8 cellular contexts compared by ENCODE assay signal in the genomic region with DNA sequence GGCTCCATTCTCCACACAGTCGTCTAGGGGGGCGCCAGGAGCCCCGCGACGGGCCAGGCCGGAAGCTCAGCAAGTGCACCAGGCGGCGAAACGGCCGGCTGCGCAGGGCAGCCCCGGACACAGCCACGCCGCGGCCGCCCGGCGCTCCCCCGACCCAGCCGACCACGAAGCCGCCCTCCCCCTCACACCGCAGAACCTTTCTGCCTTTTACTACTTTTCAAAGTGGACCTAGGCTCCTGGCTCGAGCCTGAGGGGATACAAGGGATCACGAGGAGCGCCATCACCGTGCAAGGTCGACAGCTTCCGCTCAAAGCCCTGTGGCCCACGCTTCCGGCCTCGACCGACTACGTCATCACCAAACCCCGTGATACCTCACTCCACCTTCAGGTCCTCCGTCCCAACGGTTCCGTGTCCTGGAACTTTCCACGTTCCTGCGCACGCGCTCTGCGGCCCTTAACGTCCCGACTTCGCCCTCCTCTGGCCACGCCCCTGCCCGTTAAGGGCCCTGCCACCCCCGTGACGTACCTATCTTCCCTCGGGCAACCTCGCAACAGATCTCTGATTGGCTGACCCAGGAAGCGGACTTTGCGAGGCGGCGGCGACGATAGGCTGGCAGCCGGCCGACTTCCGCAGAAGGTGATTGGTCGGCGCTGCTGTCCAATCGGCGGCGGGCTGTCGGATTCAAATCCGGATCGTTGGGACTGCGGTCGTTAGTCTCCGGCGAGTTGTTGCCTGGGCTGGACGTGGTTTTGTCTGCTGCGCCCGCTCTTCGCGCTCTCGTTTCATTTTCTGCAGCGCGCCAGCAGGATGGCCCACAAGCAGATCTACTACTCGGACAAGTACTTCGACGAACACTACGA. TPM values are rescaled to one million over a fixed set of nuclear protein-coding genes. Genes with fewer than 3 reads are reported as not detected.
DNase-seq lines count a peak whose midpoint lies in the region; ATAC-seq and TF ChIP-seq lines count a peak whose summit lies in the region.

A gene (plus strand): TSS at position 710 of the 860 bp plus-strand sequence. CDS start 98 bp downstream, at position 808.

- TF ChIP-seq EP300 in Ishikawa (IDR thresholded peaks at IDR 0.05; ENCODE audit: borderline replicate concordance), result peak; percentile 61; the same call in 1 of the 2 replicates

- peak within 1 kb of the TSS; percentile 65 for H2AFZ ChIP-seq in PC-3 (ENCODE audit: low read length)

- peaks cover 27% of the 10 kb centered on the region for H3K4me1 ChIP-seq in PC-3 (ENCODE audit: insufficient read depth, low read length)
- H3K4me1 ChIP-seq in mononuclear cell (ENCODE audit: insufficient read depth, low read length), result peaks cover 35% of the 10 kb centered on the region

- intact Hi-C loops in PC-3 (cut with micrococcal nuclease), result loop anchor here (10.0 kb wide), 1 partner anchor 776 kb away; a partner anchor contains a TSS

- no TSS peak for BruUV-seq in PC-3 (replicated peaks; lab: Mats Ljungman, UMichigan)

- H3K27me3 ChIP-seq in PC-3 (ENCODE audit: low read length) (no peaks in the 10 kb centered on the region), mononuclear cell (ENCODE audit: insufficient read depth, low read length) (no peaks in the 10 kb centered on the region)

- H3K9me2 ChIP-seq in PC-3 (replicated peaks; ENCODE audit: low read length), result no peaks in the 10 kb centered on the region

- no peak for TF ChIP-seq RAD21 in Ishikawa (IDR thresholded peaks at IDR 0.05; ENCODE audit: low read depth)

- peak within 1 kb of the TSS; percentile 93 for H3K4me2 ChIP-seq in PC-3 (ENCODE audit: low read length)

- DNase-seq in DMS114 treated with DMSO at 0.1 percent for 48 hours (lab: John Stamatoyannopoulos, UW; ENCODE audit: unreplicated experiment) (peak; percentile 96), PC-3 (peak; percentile 99), activated T-cell treated with anti-CD3 and anti-CD28 coated beads for 48 hours (ENCODE audit: low read depth) (peak; percentile 99), epithelial cell of esophagus (ENCODE audit: low read depth) (peak; percentile 100)
- DNase-seq in stimulated activated CD8-positive, alpha-beta memory T cell treated with anti-CD3 and anti-CD28 coated beads, Interleukin-4, amount 100 ng/mL, for 1 hour (ENCODE audit: low read depth in 2 of 2, low spot score in 1 of 2), result peak; percentile 99 to 100

- POLR2A ChIA-PET in PC-3 (lab: Charles Lee; ENCODE audit: unreplicated experiment), result no interaction called here

- no peaks in the 10 kb centered on the region for H3K9me3 ChIP-seq in PC-3 (ENCODE audit: low read length)
- no peaks in the 10 kb centered on the region for H3K9me3 ChIP-seq in mononuclear cell (ENCODE audit: low read depth, low read length)

- H3K4me3 ChIP-seq in PC-3 (ENCODE audit: low read length) (peak within 1 kb of the TSS; percentile 85), epithelial cell of esophagus (ENCODE audit: low read length) (peak within 1 kb of the TSS; percentile 85), mononuclear cell (ENCODE audit: low read length) (peak within 1 kb of the TSS; percentile 72)

- peaks cover 22% of the 10 kb centered on the region; the same call in 1 of the 2 replicates for H3K36me3 ChIP-seq in PC-3 (ENCODE audit: low read depth, low read length)

- peak; percentile 90 for ATAC-seq in GM21576 (IDR thresholded peaks at IDR 0.05; ENCODE audit: unreplicated experiment)
- peak; percentile 89 for ATAC-seq in PC-3

- H3K79me2 ChIP-seq in PC-3 (ENCODE audit: low read length), result peaks cover 58% of the 10 kb centered on the region

- no peaks in the 10 kb centered on the region for H3F3A ChIP-seq in PC-3 (ENCODE audit: low read length, unreplicated experiment)

- H3K27ac ChIP-seq in PC-3 (ENCODE audit: low read length), result peak within 1 kb of the TSS; percentile 87

- TF ChIP-seq CTCF in PC-3 (conservative IDR thresholded peaks at IDR 0.05; ENCODE audit: low read depth, low read length) (no peak), epithelial cell of esophagus (IDR thresholded peaks at IDR 0.05; ENCODE audit: insufficient read depth, low read depth, low read length, missing control alignments) (no peak)

- H4K20me1 ChIP-seq in PC-3 (ENCODE audit: low read length), result peaks cover 36% of the 10 kb centered on the region

- H3K9ac ChIP-seq in PC-3 (ENCODE audit: low read length), result peak within 1 kb of the TSS; percentile 99

- CTCF ChIA-PET in PC-3 (lab: Charles Lee), result no interaction called here

TF ChIP-seq in Ishikawa, 13 proteins besides CTCF, POLR2A, EP300 and RAD21:
- TF ChIP-seq TAF1 (IDR thresholded peaks at IDR 0.05; ENCODE audit: low read depth) (peak; percentile 86), CEBPB (IDR thresholded peaks at IDR 0.05) (no peak), TCF12 (IDR thresholded peaks at IDR 0.05; ENCODE audit: low read depth) (peak; percentile 11; the same call in 1 of the 2 replicates), CREB1 (IDR thresholded peaks at IDR 0.05; ENCODE audit: low read depth) (peak; percentile 82), FOXM1 (IDR thresholded peaks at IDR 0.05; ENCODE audit: borderline replicate concordance, low read depth) (0 out of 2 replicates have a peak, but pooled peaks have one; percentile 68), YY1 (IDR thresholded peaks at IDR 0.05; ENCODE audit: low read depth) (peak; percentile 82), NFIC (IDR thresholded peaks at IDR 0.05) (peak; percentile 65), EGR1 (IDR thresholded peaks at IDR 0.05) (peak; percentile 88), ZBTB7A (IDR thresholded peaks at IDR 0.05; ENCODE audit: low read depth) (no peak), TEAD4 (IDR thresholded peaks at IDR 0.05) (0 out of 2 replicates have a peak, but pooled peaks have one; percentile 5)
- TF ChIP-seq, protein P1, sequence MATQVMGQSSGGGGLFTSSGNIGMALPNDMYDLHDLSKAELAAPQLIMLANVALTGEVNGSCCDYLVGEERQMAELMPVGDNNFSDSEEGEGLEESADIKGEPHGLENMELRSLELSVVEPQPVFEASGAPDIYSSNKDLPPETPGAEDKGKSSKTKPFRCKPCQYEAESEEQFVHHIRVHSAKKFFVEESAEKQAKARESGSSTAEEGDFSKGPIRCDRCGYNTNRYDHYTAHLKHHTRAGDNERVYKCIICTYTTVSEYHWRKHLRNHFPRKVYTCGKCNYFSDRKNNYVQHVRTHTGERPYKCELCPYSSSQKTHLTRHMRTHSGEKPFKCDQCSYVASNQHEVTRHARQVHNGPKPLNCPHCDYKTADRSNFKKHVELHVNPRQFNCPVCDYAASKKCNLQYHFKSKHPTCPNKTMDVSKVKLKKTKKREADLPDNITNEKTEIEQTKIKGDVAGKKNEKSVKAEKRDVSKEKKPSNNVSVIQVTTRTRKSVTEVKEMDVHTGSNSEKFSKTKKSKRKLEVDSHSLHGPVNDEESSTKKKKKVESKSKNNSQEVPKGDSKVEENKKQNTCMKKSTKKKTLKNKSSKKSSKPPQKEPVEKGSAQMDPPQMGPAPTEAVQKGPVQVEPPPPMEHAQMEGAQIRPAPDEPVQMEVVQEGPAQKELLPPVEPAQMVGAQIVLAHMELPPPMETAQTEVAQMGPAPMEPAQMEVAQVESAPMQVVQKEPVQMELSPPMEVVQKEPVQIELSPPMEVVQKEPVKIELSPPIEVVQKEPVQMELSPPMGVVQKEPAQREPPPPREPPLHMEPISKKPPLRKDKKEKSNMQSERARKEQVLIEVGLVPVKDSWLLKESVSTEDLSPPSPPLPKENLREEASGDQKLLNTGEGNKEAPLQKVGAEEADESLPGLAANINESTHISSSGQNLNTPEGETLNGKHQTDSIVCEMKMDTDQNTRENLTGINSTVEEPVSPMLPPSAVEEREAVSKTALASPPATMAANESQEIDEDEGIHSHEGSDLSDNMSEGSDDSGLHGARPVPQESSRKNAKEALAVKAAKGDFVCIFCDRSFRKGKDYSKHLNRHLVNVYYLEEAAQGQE (IDR thresholded peaks at IDR 0.05; ENCODE audit: low read depth), result no peak
- TF ChIP-seq, protein P2, sequence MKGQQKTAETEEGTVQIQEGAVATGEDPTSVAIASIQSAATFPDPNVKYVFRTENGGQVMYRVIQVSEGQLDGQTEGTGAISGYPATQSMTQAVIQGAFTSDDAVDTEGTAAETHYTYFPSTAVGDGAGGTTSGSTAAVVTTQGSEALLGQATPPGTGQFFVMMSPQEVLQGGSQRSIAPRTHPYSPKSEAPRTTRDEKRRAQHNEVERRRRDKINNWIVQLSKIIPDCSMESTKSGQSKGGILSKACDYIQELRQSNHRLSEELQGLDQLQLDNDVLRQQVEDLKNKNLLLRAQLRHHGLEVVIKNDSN (IDR thresholded peaks at IDR 0.05), result peak; percentile 82
- TF ChIP-seq, protein P3, sequence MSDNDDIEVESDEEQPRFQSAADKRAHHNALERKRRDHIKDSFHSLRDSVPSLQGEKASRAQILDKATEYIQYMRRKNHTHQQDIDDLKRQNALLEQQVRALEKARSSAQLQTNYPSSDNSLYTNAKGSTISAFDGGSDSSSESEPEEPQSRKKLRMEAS (IDR thresholded peaks at IDR 0.05), result peak; percentile 78
TF ChIP-seq in Ishikawa: peak in this region for 10.

RNA-seq across cellular contexts. Expression of the gene that starts here (rescaled TPM):
- total RNA-seq in PC-3 (2014; rRNA removed) (146 and 147 TPM in 2 replicates), mononuclear cell (6.1 TPM)

Comparison
In these comparisons a context has a peak if more than half of its experiments do, and no peak if none do; other contexts are left out.
1. Peak in every context shown above with its lines: DNase-seq, ATAC-seq, H3K4me3 ChIP-seq and H3K27ac ChIP-seq.
2. RNA of the gene that starts here (total RNA-seq): 146 to 147 TPM in PC-3; 6.1 TPM in mononuclear cell (single experiment); every median in the first group is over 10 times any median in the second.